In genomic region chr3:188531210-188531609, GRCh38 we compare ENCODE assay signal across 1 cellular context.
A peak's percentile ranks its signal among the peaks of the same experiment; 100 is the strongest.
TF ChIP-seq lines count a peak whose summit lies in the region.

No MANE protein-coding gene starts in this region.

TF ChIP-seq in SK-N-SH, 30 proteins besides CTCF, POLR2A, EP300 and RAD21 (continued from another document):
- no peak for TF ChIP-seq MEF2A (IDR thresholded peaks at IDR 0.05; ENCODE audit: borderline replicate concordance, low read depth)
- TF ChIP-seq MAX (IDR thresholded peaks at IDR 0.05; ENCODE audit: low read depth), result no peak
- no peak for TF ChIP-seq POLR2AphosphoS5 (IDR thresholded peaks at IDR 0.05; ENCODE audit: low read depth, low read length)
- no peak for TF ChIP-seq EZH2phosphoT487 (IDR thresholded peaks at IDR 0.05; ENCODE audit: borderline replicate concordance, low read depth)
- no peak for TF ChIP-seq ZBTB33 (IDR thresholded peaks at IDR 0.05; ENCODE audit: borderline replicate concordance, low read depth)
- no peak for TF ChIP-seq TAF1 (IDR thresholded peaks at IDR 0.05; ENCODE audit: borderline replicate concordance, low read depth, low read length)
- TF ChIP-seq SIN3A (IDR thresholded peaks at IDR 0.05; ENCODE audit: borderline replicate concordance, low read depth, low read length), result no peak
- no peak for TF ChIP-seq GATA2 (CRISPR knock-in tag; IDR thresholded peaks at IDR 0.05)
- no peak for TF ChIP-seq RCOR1 (IDR thresholded peaks at IDR 0.05; ENCODE audit: low read length)
- no peak for TF ChIP-seq REST (IDR thresholded peaks at IDR 0.05; ENCODE audit: low read depth, low read length)
- peak; percentile 35; the same call in 1 of the 2 replicates for TF ChIP-seq PBX3 (IDR thresholded peaks at IDR 0.05)
- TF ChIP-seq RFX5 (IDR thresholded peaks at IDR 0.05; ENCODE audit: low read length), result no peak
- no peak for TF ChIP-seq YY1 (IDR thresholded peaks at IDR 0.05; ENCODE audit: low read depth)
- TF ChIP-seq SMC3 (IDR thresholded peaks at IDR 0.05; ENCODE audit: low read depth, low read length), result no peak
- TF ChIP-seq RXRA (IDR thresholded peaks at IDR 0.05; ENCODE audit: borderline replicate concordance, low read depth), result peak; percentile 18; the same call in 1 of the 2 replicates
- TF ChIP-seq ELF1 (IDR thresholded peaks at IDR 0.05), result no peak
- TF ChIP-seq FOXM1 (IDR thresholded peaks at IDR 0.05; ENCODE audit: low read depth), result no peak
- TF ChIP-seq TCF12 (IDR thresholded peaks at IDR 0.05), result peak; percentile 44
- no peak for TF ChIP-seq GABPA (IDR thresholded peaks at IDR 0.05; ENCODE audit: low read depth)
- TF ChIP-seq FOXJ3 (CRISPR knock-in tag; IDR thresholded peaks at IDR 0.05), result no peak
